In the genomic region with DNA sequence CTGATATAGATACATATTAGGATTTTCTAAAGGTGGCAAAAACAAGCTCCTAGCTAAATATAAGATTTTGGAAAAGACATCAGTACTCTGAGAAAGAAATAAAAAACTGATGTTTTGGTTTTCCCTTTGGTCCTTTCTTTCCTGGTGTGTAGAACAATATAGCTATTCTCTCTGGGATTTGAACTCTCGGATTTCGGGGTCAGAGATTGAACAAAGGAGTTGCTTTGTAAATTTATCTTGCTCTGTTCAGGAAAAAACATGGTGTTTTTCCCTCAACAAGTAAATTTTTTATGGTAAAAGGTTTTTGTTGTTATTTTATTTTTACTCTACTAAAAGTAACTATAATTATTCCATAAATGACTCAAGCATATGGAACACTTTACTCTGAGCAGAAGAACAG, we compare ENCODE assay signal across 20 cellular contexts.
"Had no signal": no experiment of that assay in that cellular context is flagged by ENCODE, and none has a peak within 500 bp of the region (broad histone marks: within the 10 kb centered on the region; RNA-seq: fewer than 3 reads in every experiment).

No MANE protein-coding gene starts in this region.

- ATAC-seq: Panc1, PC-3, Right ventricle myocardium inferior, SK-N-SH treated with all-trans-retinoic acid at 6 μM for 48 hours had no signal

- DNase-seq: KBM-7, MV-4-11, NCI-H1048, NCI-H1105, NCI-H1417, NCI-H1436 treated with DMSO at 0.1 percent for 48 hours, NCI-H1694 treated with DMSO at 0.1 percent for 48 hours, NCI-H1930, NCI-H2081, NCI-H2107, NCI-H2227 treated with DMSO at 0.1 percent for 48 hours, NCI-H524, NCI-H526 treated with DMSO at 0.1 percent for 48 hours, NCI-H774, PC-3, SHP77 treated with DMSO at 0.1 percent for 48 hours, SJCRH30 had no signal
